12 cellular contexts compared by ENCODE assay signal in the genomic region with DNA sequence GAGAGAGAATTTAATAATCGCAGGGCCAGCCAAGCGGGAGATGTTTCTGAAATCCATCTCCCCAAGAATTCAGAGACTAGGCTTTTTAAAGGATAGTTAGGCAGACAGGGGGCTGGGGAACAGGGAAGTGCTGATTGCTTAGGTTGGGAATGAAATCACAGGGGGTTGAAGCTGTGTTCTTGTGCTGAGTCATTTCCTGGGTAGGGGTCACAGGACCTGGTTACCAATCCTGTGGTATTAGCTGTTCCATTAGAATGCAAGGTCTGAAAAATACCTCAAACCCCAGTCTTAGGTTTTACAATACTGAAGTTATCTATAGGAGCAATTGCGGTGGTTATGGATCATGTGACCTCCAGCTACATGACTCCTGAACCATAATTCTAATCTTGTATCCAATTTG. TPM values are rescaled to one million over a fixed set of nuclear protein-coding genes. Genes with fewer than 3 reads are reported as not detected.
A peak's percentile ranks its signal among the peaks of the same experiment; 100 is the strongest.
DNase-seq lines count a peak whose midpoint lies in the region; ATAC-seq and TF ChIP-seq lines count a peak whose summit lies in the region.
"Had no signal": no experiment of that assay in that cellular context is flagged by ENCODE, and none has a peak within 500 bp of the region (broad histone marks: within the 10 kb centered on the region; RNA-seq: fewer than 3 reads in every experiment).

No MANE protein-coding gene starts in this region.

- H3K9me3 ChIP-seq in suprapubic skin: peaks cover 10% of the 10 kb centered on the region

- DNase-seq in GM12864 (ENCODE audit: low read depth): no peak
- DNase-seq in LHCN-M2 (ENCODE audit: low read depth): peak; percentile 58
- DNase-seq in astrocyte of the cerebellum (ENCODE audit: low read depth): peak; percentile 70
- DNase-seq in kidney epithelial cell (ENCODE audit: low read depth): peak; percentile 88
- no peak for DNase-seq in suprapubic skin (ENCODE audit: low spot score in 2 of 2)
- DNase-seq in NOMO-1 (lab: John Stamatoyannopoulos, UW; ENCODE audit: unreplicated experiment in 2 of 2): no peak
- DNase-seq: activated gamma-delta T cell treated with Interleukin-2 at 50 U/mL for 16 hours, NCI-H2171 treated with DMSO at 0.1 percent for 48 hours, substantia nigra had no signal

- ATAC-seq in HG02571 (IDR thresholded peaks at IDR 0.05; ENCODE audit: unreplicated experiment): no peak
- no peak for ATAC-seq in GM21723 (IDR thresholded peaks at IDR 0.05; ENCODE audit: unreplicated experiment)

- in situ Hi-C loops in astrocyte of the cerebellum (cut with HindIII; ENCODE audit: low sequenced_read_pairs): no loop called here

- no peak overlapping the region for H3K27ac ChIP-seq in suprapubic skin

- H3K4me3 ChIP-seq in GM12864 (ENCODE audit: low read depth, low read length) (peak overlapping the region; percentile 37), astrocyte of the cerebellum (ENCODE audit: low read depth, low read length) (no peak overlapping the region), kidney epithelial cell (ENCODE audit: low read depth, low read length) (no peak overlapping the region), suprapubic skin (no peak overlapping the region)

- no peak for TF ChIP-seq POLR2A in suprapubic skin (IDR thresholded peaks at IDR 0.05)

- H3K4me1 ChIP-seq in suprapubic skin: no peaks in the 10 kb centered on the region

- TF ChIP-seq EP300 in suprapubic skin (IDR thresholded peaks at IDR 0.05): no peak

- no peaks in the 10 kb centered on the region for H3K36me3 ChIP-seq in kidney epithelial cell (ENCODE audit: control insufficient read depth, insufficient read depth, low read length)
- no peaks in the 10 kb centered on the region for H3K36me3 ChIP-seq in suprapubic skin

- 98% methylated on average over 3 of the region's 3 CpGs for WGBS in suprapubic skin

- H3K27me3 ChIP-seq in kidney epithelial cell (ENCODE audit: control insufficient read depth, insufficient read depth, low read length) (no peaks in the 10 kb centered on the region), suprapubic skin (no peaks in the 10 kb centered on the region)

- TF ChIP-seq CTCF in GM12864 (IDR thresholded peaks at IDR 0.05; ENCODE audit: low read depth, low read length, missing control alignments) (no peak), astrocyte of the cerebellum (IDR thresholded peaks at IDR 0.05; ENCODE audit: low read depth, low read length, missing control alignments) (no peak), kidney epithelial cell (IDR thresholded peaks at IDR 0.05; ENCODE audit: insufficient read depth, low read length, poor library complexity, severe bottlenecking) (no peak), suprapubic skin (IDR thresholded peaks at IDR 0.05) (no peak)

RNA-seq across cellular contexts. Expression of gene SP140, which starts 4.6 kb away (rescaled TPM):
- total RNA-seq in LHCN-M2 (2014; rRNA removed) (0.34 TPM in 1 of 2 replicates, not detected in the other), kidney epithelial cell (0.82 and 3.6 TPM in 2 replicates), suprapubic skin (1 to 10 TPM in 2 of 4 donors, under 1 TPM in 2; 0.47 to 2.7 (median 1.8) TPM)
- polyA plus RNA-seq in LHCN-M2 (2012): 1.3 TPM
- total RNA-seq: lung microvascular endothelial cell had no signal

RNA-seq across cellular contexts. Expression of gene SP110, which starts 10.3 kb away (rescaled TPM):
- total RNA-seq in LHCN-M2 (2014; rRNA removed): 12.6 and 20.8 TPM in 2 replicates
- polyA plus RNA-seq in LHCN-M2 (2012): 12.6 TPM
- 14.8 and 21.2 TPM in 2 replicates for total RNA-seq in kidney epithelial cell
- 10 to 100 TPM; 11.8 to 32.7 (median 21.2) TPM for total RNA-seq in suprapubic skin

Comparison
In these comparisons a context has a peak if more than half of its experiments do, and no peak if none do; other contexts are left out.
1. DNase-seq: peak in LHCN-M2 (single experiment), astrocyte of the cerebellum (single experiment) and kidney epithelial cell (single experiment); none in GM12864 (single experiment), suprapubic skin (0 of 2) and NOMO-1 (0 of 2).